ENCODE assay signal across 18 cellular contexts in genomic region chr2:120922571-120923332, GRCh38.
DNase-seq lines count a peak whose midpoint lies in the region; ATAC-seq, FAIRE-seq and TF ChIP-seq lines count a peak whose summit lies in the region.
"Had no signal": no experiment of that assay in that cellular context is flagged by ENCODE, and none has a peak within 500 bp of the region (broad histone marks: within the 10 kb centered on the region; RNA-seq: fewer than 3 reads in every experiment).

No MANE protein-coding gene starts in this region.

- no peak for FAIRE-seq in H1 (lab: Jason Lieb, UNC)
- FAIRE-seq: GM18507, K562 had no signal

- no peak overlapping the region for H3K4me3 Mint-ChIP-seq in T-cell
- H3K4me3 Mint-ChIP-seq: CD8-positive, alpha-beta memory T cell had no signal

- H4K91ac ChIP-seq in H1 (replicated peaks; ENCODE audit: insufficient read length, low read length) (no peak overlapping the region), neuronal stem cell (ENCODE audit: low read depth, low read length, poor library complexity) (no peak overlapping the region)

- peaks cover 9% of the 10 kb centered on the region for H3K23me2 ChIP-seq in H1 (ENCODE audit: low read depth, low read length)

- no peak overlapping the region for H2BK20ac ChIP-seq in H1 (ENCODE audit: low read length)

- H3K27me3 Mint-ChIP-seq in T-cell = peaks cover 0 to 5% of the 10 kb centered on the region in 2 donors

- DNase-seq in Right ventricle myocardium inferior (ENCODE audit: missing footprints) = peak; percentile 44
- DNase-seq in right atrium auricular region (ENCODE audit: low spot score) = no peak
- no peak for DNase-seq in H1 (ENCODE audit: low read depth in 1 of 2, low spot score in 2 of 2)
- no peak for DNase-seq in neuronal stem cell (ENCODE audit: low spot score)
- DNase-seq in T-cell = no peak
- no peak for DNase-seq in NCI-H2029 (lab: John Stamatoyannopoulos, UW)
- no peak for DNase-seq in GM10248 (ENCODE audit: extremely low spot score)
- DNase-seq: AML-193; Caco-2; CD8-positive, alpha-beta memory T cell; DMS53; GF-D8; GM23248; H7 had no signal

- H3K79me2 ChIP-seq in H1 (ENCODE audit: control insufficient read depth in 1 of 2, insufficient read depth in 2 of 2, low read length in 2 of 2) = peaks cover 4 to 9% of the 10 kb centered on the region in 2 experiments; a peak in 3 of 4 replicates

- H3K18ac ChIP-seq in H1 (ENCODE audit: extremely low read depth, low read length) (no peak overlapping the region), neuronal stem cell (ENCODE audit: low read length) (peak overlapping the region; percentile 53)

- H2BK12ac ChIP-seq in H1 (ENCODE audit: low read depth, low read length) (no peak overlapping the region), neuronal stem cell (ENCODE audit: low read length) (no peak overlapping the region)

- peaks cover 0 to 20% of the 10 kb centered on the region in 2 donors for H3K4me1 ChIP-seq in right atrium auricular region
- peaks cover 0 to 3% (median 0%) of the 10 kb centered on the region in 4 experiments; a peak in 2 of 7 replicates for H3K4me1 ChIP-seq in H1 (replicated peaks in 1 of 4; ENCODE audit: control insufficient read depth in 3 of 4, insufficient read depth in 4 of 4, low read length in 3 of 4)
- peaks cover 13 to 23% of the 10 kb centered on the region in 2 donors for H3K4me1 ChIP-seq in neuronal stem cell (ENCODE audit: control insufficient read depth in 2 of 2, insufficient read depth in 1 of 2, low read depth in 1 of 2, low read length in 2 of 2)
- H3K4me1 ChIP-seq: Caco-2 had no signal

- no peak overlapping the region for H4K5ac ChIP-seq in H1 (ENCODE audit: insufficient read length, low read depth, low read length)

- POLR2A ChIA-PET in H1 (lab: Charles Lee; ENCODE audit: partially characterized antibody) (interaction anchor here (2.2 kb wide), 1 partner anchor 153 kb away, joined by 6 read pairs; no protein-coding TSS in a partner anchor), T-cell (lab: Charles Lee) (no interaction called here), GM10248 (lab: Yijun Ruan, JAX) (no interaction called here)

- H3K4me2 ChIP-seq in H1 (ENCODE audit: insufficient read depth in 1 of 2, low read depth in 2 of 2, low read length in 2 of 2) (no peak overlapping the region), neuronal stem cell (ENCODE audit: insufficient read depth, low read length, poor library complexity, severe bottlenecking) (no peak overlapping the region)
- H3K4me2 ChIP-seq: BLaER1 had no signal

- CTCF ChIA-PET in H1 (lab: Charles Lee; ENCODE audit: partially characterized antibody) = interaction anchor here (1.0 to 2.3 kb wide), 2 partner anchors 18 to 31 kb away, joined by 3 to 16 read pairs; no protein-coding TSS in a partner anchor
- CTCF ChIA-PET in T-cell (lab: Charles Lee) = no interaction called here
- CTCF ChIA-PET in GM10248 (lab: Yijun Ruan, JAX) = no interaction called here

- 0 out of 2 replicates have a peak overlapping the region, but pooled peaks have one; percentile 55 for H2BK15ac ChIP-seq in H1 (ENCODE audit: low read length)
- no peak overlapping the region for H2BK15ac ChIP-seq in neuronal stem cell (ENCODE audit: low read length)

- no peak overlapping the region; the same call in 1 of the 2 replicates for H2AK5ac ChIP-seq in H1 (ENCODE audit: low read depth, low read length)
- no peak overlapping the region for H2AK5ac ChIP-seq in neuronal stem cell (ENCODE audit: low read depth, low read length)

- H3K9me3 ChIP-seq in right atrium auricular region = no peaks in the 10 kb centered on the region
- H3K9me3 ChIP-seq in H1 (ENCODE audit: insufficient read depth in 2 of 2, low read depth in 1 of 2, low read length in 1 of 2) = no peaks in the 10 kb centered on the region
- peaks cover 0 to 2% of the 10 kb centered on the region in 2 donors for H3K9me3 ChIP-seq in neuronal stem cell (replicated peaks in 1 of 2; ENCODE audit: control insufficient read depth in 2 of 2, insufficient read depth in 1 of 2, low read depth in 1 of 2, low read length in 2 of 2)
- H3K9me3 ChIP-seq: BLaER1, Caco-2 had no signal

- H3K27ac ChIP-seq in right atrium auricular region (no peak overlapping the region), H1 (ENCODE audit: low read depth, low read length) (no peak overlapping the region), neuronal stem cell (replicated peaks; ENCODE audit: low read length) (no peak overlapping the region)
- H3K27ac ChIP-seq: 22Rv1, BLaER1, GM23248 had no signal

- H4K20me1 ChIP-seq in H1 (replicated peaks in 1 of 2; ENCODE audit: control insufficient read depth in 1 of 2, insufficient read depth in 2 of 2, low read length in 2 of 2) = peaks cover 16 to 33% of the 10 kb centered on the region in 2 experiments
- H4K20me1 ChIP-seq: BLaER1 had no signal

- H2BK120ac ChIP-seq in H1 (replicated peaks; ENCODE audit: low read depth, low read length) = no peak overlapping the region
- no peak overlapping the region for H2BK120ac ChIP-seq in neuronal stem cell (ENCODE audit: low read depth, low read length)

- TF ChIP-seq RAD21 in H1 (IDR thresholded peaks at IDR 0.05 in 1 of 2, conservative IDR thresholded peaks at IDR 0.05 in 1 of 2; ENCODE audit: low read depth in 2 of 2, low read length in 2 of 2) = no peak

- no peak overlapping the region for H3K9ac ChIP-seq in H1 (replicated peaks in 1 of 4; ENCODE audit: extremely low read depth in 1 of 4, low read depth in 3 of 4, low read length in 3 of 4)
- no peak overlapping the region for H3K9ac ChIP-seq in neuronal stem cell (ENCODE audit: low read depth, low read length, poor library complexity)
- H3K9ac ChIP-seq: BLaER1, GM23248 had no signal

- no peaks in the 10 kb centered on the region for H3K4me1 Mint-ChIP-seq in T-cell
- H3K4me1 Mint-ChIP-seq: CD8-positive, alpha-beta memory T cell had no signal

- WGBS in H1 (ENCODE audit: extremely low coverage in 1 of 2, insufficient coverage in 1 of 2, insufficient read length in 1 of 2, insufficient replicate concordance in 2 of 2, low coverage in 1 of 2, low lambda C conversion rate in 2 of 2, missing lambda C conversion rate in 1 of 2), 2 experiments = 91% methylated on average over 6 of the region's 6 CpGs; no CpG with 5 or more reads in 1 of the 2 experiments
- WGBS in neuronal stem cell (ENCODE audit: extremely low coverage in 2 of 2, insufficient read length in 2 of 2, insufficient replicate concordance in 1 of 2), 2 donors = no CpG with 5 or more reads among the region's 6 CpGs

- no peak overlapping the region for H3K4me3 ChIP-seq in right atrium auricular region
- H3K4me3 ChIP-seq in H1 (ENCODE audit: extremely low read depth in 1 of 4, insufficient read depth in 2 of 4, low read depth in 3 of 4, low read length in 4 of 4) = no peak overlapping the region
- H3K4me3 ChIP-seq in neuronal stem cell (ENCODE audit: low read length in 2 of 2) = no peak overlapping the region
- H3K4me3 ChIP-seq: BLaER1, GM23248, K562 had no signal

- no peaks in the 10 kb centered on the region for H3K36me3 ChIP-seq in right atrium auricular region
- H3K36me3 ChIP-seq in H1 (ENCODE audit: control insufficient read depth in 2 of 4, insufficient read depth in 4 of 4, low read length in 3 of 4) = peaks cover 0 to 9% (median 4%) of the 10 kb centered on the region in 4 experiments; a peak in 3 of 8 replicates
- peaks cover 19 to 75% of the 10 kb centered on the region in 2 donors for H3K36me3 ChIP-seq in neuronal stem cell (replicated peaks in 1 of 2; ENCODE audit: control insufficient read depth in 2 of 2, insufficient read depth in 2 of 2, low read length in 2 of 2)
- H3K36me3 ChIP-seq: BLaER1 had no signal

- no peak for TF ChIP-seq POLR2A in H1 (IDR thresholded peaks at IDR 0.05; ENCODE audit: control extremely low read depth in 1 of 2, low read depth in 2 of 2, low read length in 2 of 2)

- H3K9me3 Mint-ChIP-seq in T-cell = no peaks in the 10 kb centered on the region
- H3K9me3 Mint-ChIP-seq: CD8-positive, alpha-beta memory T cell had no signal

- H4K8ac ChIP-seq in H1 (ENCODE audit: extremely low read depth, insufficient read depth, low read length) = no peak overlapping the region
- H4K8ac ChIP-seq in neuronal stem cell (ENCODE audit: low read depth, low read length) = peak overlapping the region; percentile 57

- H3K79me1 ChIP-seq in H1 (ENCODE audit: low read depth, low read length) (peaks cover 21% of the 10 kb centered on the region), neuronal stem cell (ENCODE audit: low read depth, low read length) (peaks cover 15% of the 10 kb centered on the region)

- H3K56ac ChIP-seq in H1 (replicated peaks; ENCODE audit: insufficient read length, low read depth, low read length) = no peak overlapping the region

- no peak for TF ChIP-seq CTCF in right atrium auricular region (IDR thresholded peaks at IDR 0.05)
- TF ChIP-seq CTCF in H1 (IDR thresholded peaks at IDR 0.05; ENCODE audit: control extremely low read depth in 1 of 3, insufficient read depth in 1 of 3, low read depth in 1 of 3, low read length in 3 of 3) = no peak
- no peak for TF ChIP-seq CTCF in GM10248 (IDR thresholded peaks at IDR 0.05; ENCODE audit: control extremely low read depth, extremely low read depth, low read depth, missing control alignments)

- H3K4ac ChIP-seq in H1 (replicated peaks; ENCODE audit: insufficient read length, low read depth, low read length) = no peak overlapping the region
- H3K4ac ChIP-seq in neuronal stem cell (ENCODE audit: low read length) = no peak overlapping the region

- H3K23ac ChIP-seq in H1 (ENCODE audit: insufficient read length) (no peak overlapping the region), neuronal stem cell (ENCODE audit: low read depth, low read length, poor library complexity) (no peak overlapping the region)

- ATAC-seq in Right ventricle myocardium inferior (no peak), T-cell (replicated peaks in 1 of 4) (no peak)
- ATAC-seq: K562 had no signal

- TF ChIP-seq EP300 in H1 (IDR thresholded peaks at IDR 0.05; ENCODE audit: borderline replicate concordance in 1 of 2, low read depth in 2 of 2, low read length in 2 of 2) = no peak

- H2BK5ac ChIP-seq in H1 (ENCODE audit: low read depth, low read length) (no peak overlapping the region; the same call in 1 of the 2 replicates), neuronal stem cell (ENCODE audit: low read length) (no peak overlapping the region)

- H3K14ac ChIP-seq in H1 (ENCODE audit: insufficient read length) = no peak overlapping the region
- H3K14ac ChIP-seq in neuronal stem cell (ENCODE audit: low read length) = peak overlapping the region; percentile 3

- H3K27me3 ChIP-seq in right atrium auricular region = no peaks in the 10 kb centered on the region
- no peaks in the 10 kb centered on the region for H3K27me3 ChIP-seq in H1 (replicated peaks in 1 of 4; ENCODE audit: control insufficient read depth in 3 of 4, extremely low read depth in 1 of 4, insufficient read depth in 3 of 4, low read length in 3 of 4)
- H3K27me3 ChIP-seq in neuronal stem cell (ENCODE audit: control insufficient read depth in 3 of 3, insufficient read depth in 3 of 3, low read depth in 1 of 3, low read length in 3 of 3) = no peaks in the 10 kb centered on the region
- H3K27me3 ChIP-seq: BLaER1 had no signal

- intact Hi-C loops in Right ventricle myocardium inferior (cut with DNase I) = no loop called here

- H3K27ac Mint-ChIP-seq in T-cell = no peak overlapping the region
- H3K27ac Mint-ChIP-seq: CD8-positive, alpha-beta memory T cell had no signal

- no peaks in the 10 kb centered on the region for H3K36me3 Mint-ChIP-seq in T-cell
- H3K36me3 Mint-ChIP-seq: CD8-positive, alpha-beta memory T cell had no signal

- no peak overlapping the region for H2AFZ ChIP-seq in H1 (ENCODE audit: low read length)
- no peak overlapping the region for H2AFZ ChIP-seq in neuronal stem cell (ENCODE audit: low read length)
- H2AFZ ChIP-seq: GM23248 had no signal
